8 cellular contexts compared by ENCODE assay signal in the genomic region with DNA sequence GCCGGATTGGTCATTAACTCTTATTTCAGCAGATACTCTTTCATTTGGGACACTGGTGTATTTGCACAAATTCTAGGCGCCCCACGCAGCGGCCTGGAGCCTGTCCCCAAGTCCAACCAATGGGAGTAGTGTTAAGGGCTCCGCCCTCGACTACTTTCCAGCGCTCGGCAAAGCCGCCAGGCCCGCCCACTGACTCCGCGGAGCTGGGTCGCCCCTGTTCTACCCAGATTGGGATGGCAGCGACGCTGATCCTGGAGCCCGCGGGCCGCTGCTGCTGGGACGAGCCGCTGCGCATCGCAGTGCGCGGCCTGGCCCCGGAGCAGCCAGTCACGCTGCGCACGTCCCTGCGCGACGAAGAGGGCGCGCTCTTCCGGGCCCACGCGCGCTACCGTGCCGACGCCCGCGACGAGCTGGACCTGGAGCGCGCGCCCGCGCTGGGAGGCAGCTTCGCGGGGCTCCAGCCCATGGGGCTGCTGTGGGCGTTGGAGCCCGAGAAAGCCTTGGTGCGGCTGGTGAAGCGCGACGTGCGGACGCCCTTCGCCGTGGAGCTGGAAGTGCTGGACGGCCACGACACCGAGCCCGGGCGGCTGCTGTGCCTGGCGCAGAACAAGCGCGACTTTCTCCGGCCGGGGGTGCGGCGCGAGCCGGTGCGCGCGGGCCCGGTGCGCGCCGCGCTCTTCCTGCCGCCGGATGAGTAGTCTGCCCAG. TPM values are rescaled to one million over a fixed set of nuclear protein-coding genes. Genes with fewer than 3 reads are reported as not detected.
DNase-seq lines count a peak whose midpoint lies in the region; ATAC-seq and TF ChIP-seq lines count a peak whose summit lies in the region.

A gene with protein sequence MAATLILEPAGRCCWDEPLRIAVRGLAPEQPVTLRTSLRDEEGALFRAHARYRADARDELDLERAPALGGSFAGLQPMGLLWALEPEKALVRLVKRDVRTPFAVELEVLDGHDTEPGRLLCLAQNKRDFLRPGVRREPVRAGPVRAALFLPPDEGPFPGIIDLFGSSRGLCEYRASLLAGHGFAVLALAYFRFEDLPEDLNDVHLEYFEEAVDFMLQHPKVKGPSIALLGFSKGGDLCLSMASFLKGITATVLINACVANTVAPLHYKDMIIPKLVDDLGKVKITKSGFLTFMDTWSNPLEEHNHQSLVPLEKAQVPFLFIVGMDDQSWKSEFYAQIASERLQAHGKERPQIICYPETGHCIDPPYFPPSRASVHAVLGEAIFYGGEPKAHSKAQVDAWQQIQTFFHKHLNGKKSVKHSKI (plus strand): TSS at position 179 of the 707 bp plus-strand sequence. CDS start 55 bp downstream, at position 234.

- H3K4me1 Mint-ChIP-seq in activated naive CD4-positive, alpha-beta T cell treated with anti-CD3 and anti-CD28 coated beads for 36 hours (ENCODE audit: low read depth), result peaks cover 3% of the 10 kb centered on the region

- no peak within 1 kb of the TSS for H3K27ac Mint-ChIP-seq in activated naive CD4-positive, alpha-beta T cell treated with anti-CD3 and anti-CD28 coated beads for 36 hours

- intact Hi-C loops in activated naive CD4-positive, alpha-beta T cell treated with anti-CD3 and anti-CD28 coated beads for 36 hours (cut with micrococcal nuclease), result no loop called here

- H3K4me3 ChIP-seq in SJCRH30 (peak within 1 kb of the TSS; percentile 71), neutrophil (ENCODE audit: low read depth in 1 of 2, low read length in 1 of 2) (peak within 1 kb of the TSS; percentile 51 to 54)

- H3K4me1 ChIP-seq in SJCRH30 (no peaks in the 10 kb centered on the region; the same call in 1 of the 2 replicates), neutrophil (ENCODE audit: control insufficient read depth in 1 of 2, insufficient read depth in 1 of 2, low read depth in 1 of 2, low read length in 1 of 2) (peaks cover 13 to 14% of the 10 kb centered on the region in 2 experiments)

- no peaks in the 10 kb centered on the region for H3K9me3 ChIP-seq in SJCRH30 (replicated peaks)
- no peaks in the 10 kb centered on the region for H3K9me3 ChIP-seq in neutrophil

- H3K4me3 Mint-ChIP-seq in activated naive CD4-positive, alpha-beta T cell treated with anti-CD3 and anti-CD28 coated beads for 36 hours, result peak within 1 kb of the TSS; percentile 79

- H3K27ac ChIP-seq in SJCRH30, result no peak within 1 kb of the TSS
- H3K27ac ChIP-seq in neutrophil, result no peak within 1 kb of the TSS
- H3K27ac ChIP-seq in substantia nigra (ENCODE audit: low read depth, low read length, poor library complexity, severe bottlenecking), result peak within 1 kb of the TSS; percentile 53

- no peaks in the 10 kb centered on the region for H3K27me3 ChIP-seq in SJCRH30
- H3K27me3 ChIP-seq in neutrophil, result peaks cover 40% of the 10 kb centered on the region

- CTCF ChIA-PET in activated naive CD4-positive, alpha-beta T cell treated with anti-CD3 and anti-CD28 coated beads for 36 hours (lab: Charles Lee), result interaction anchor here (0.6 to 2.6 kb wide), 7 partner anchors 20 to 110 kb away, joined by 3 to 13 read pairs (median 4); no protein-coding TSS in a partner anchor

- no peaks in the 10 kb centered on the region for H3K9me3 Mint-ChIP-seq in activated naive CD4-positive, alpha-beta T cell treated with anti-CD3 and anti-CD28 coated beads for 36 hours

- ATAC-seq in GM19372 (IDR thresholded peaks at IDR 0.05; ENCODE audit: low read depth, unreplicated experiment), result peak; percentile 79

- H3K27me3 Mint-ChIP-seq in activated naive CD4-positive, alpha-beta T cell treated with anti-CD3 and anti-CD28 coated beads for 36 hours (ENCODE audit: low read depth), result no peaks in the 10 kb centered on the region

- DNase-seq in C1 segment of cervical spinal cord (lab: John Stamatoyannopoulos, UW), result peak in 13 of 14 donors; percentile 6 to 84 (median 63)
- DNase-seq in HT1080 (ENCODE audit: low read depth), result peak; percentile 50
- DNase-seq in SJCRH30, result peak; percentile 81 to 82
- DNase-seq in activated naive CD4-positive, alpha-beta T cell treated with anti-CD3 and anti-CD28 coated beads for 36 hours, result peak; percentile 58
- DNase-seq in germinal center (ENCODE audit: low spot score), result peak; percentile 70
- peak in 45 of 49 donors; percentile 7 to 77 (median 45) for DNase-seq in substantia nigra (lab: John Stamatoyannopoulos, UW)

- H3K36me3 Mint-ChIP-seq in activated naive CD4-positive, alpha-beta T cell treated with anti-CD3 and anti-CD28 coated beads for 36 hours (ENCODE audit: low read depth), result no peaks in the 10 kb centered on the region

- no peaks in the 10 kb centered on the region for H3K36me3 ChIP-seq in SJCRH30
- H3K36me3 ChIP-seq in neutrophil, result no peaks in the 10 kb centered on the region

- TF ChIP-seq CTCF in neutrophil (IDR thresholded peaks at IDR 0.05), result no peak

RNA-seq across cellular contexts. Expression of the gene that starts here (rescaled TPM):
- not detected in 2 replicates for total RNA-seq in HT1080 (2014; rRNA removed; shearing (Covaris generic))
- polyA plus RNA-seq in HT1080 (2015; cell fraction: cytosol; rRNA removed), result not detected in 2 replicates
- not detected in 2 replicates for polyA plus RNA-seq in HT1080 (2015; cell fraction: nucleus; rRNA removed)
- total RNA-seq in SJCRH30 (2014; rRNA removed; shearing (Covaris generic)), result not detected in 2 replicates
- total RNA-seq in activated naive CD4-positive, alpha-beta T cell treated with anti-CD3 and anti-CD28 coated beads for 36 hours, result not detected

Comparison
In these comparisons a context has a peak if more than half of its experiments do, and no peak if none do; other contexts are left out.
1. Peak in DNase-seq in HT1080; RNA of the gene not detected or under 1 TPM.
2. Peak in DNase-seq and H3K4me3 ChIP-seq in SJCRH30; RNA of the gene not detected or under 1 TPM.
3. Peak in DNase-seq in activated naive CD4-positive, alpha-beta T cell treated with anti-CD3 and anti-CD28 coated beads for 36 hours; RNA of the gene not detected or under 1 TPM.